Comparison of ENCODE assay signal across 16 cellular contexts in the genomic region with DNA sequence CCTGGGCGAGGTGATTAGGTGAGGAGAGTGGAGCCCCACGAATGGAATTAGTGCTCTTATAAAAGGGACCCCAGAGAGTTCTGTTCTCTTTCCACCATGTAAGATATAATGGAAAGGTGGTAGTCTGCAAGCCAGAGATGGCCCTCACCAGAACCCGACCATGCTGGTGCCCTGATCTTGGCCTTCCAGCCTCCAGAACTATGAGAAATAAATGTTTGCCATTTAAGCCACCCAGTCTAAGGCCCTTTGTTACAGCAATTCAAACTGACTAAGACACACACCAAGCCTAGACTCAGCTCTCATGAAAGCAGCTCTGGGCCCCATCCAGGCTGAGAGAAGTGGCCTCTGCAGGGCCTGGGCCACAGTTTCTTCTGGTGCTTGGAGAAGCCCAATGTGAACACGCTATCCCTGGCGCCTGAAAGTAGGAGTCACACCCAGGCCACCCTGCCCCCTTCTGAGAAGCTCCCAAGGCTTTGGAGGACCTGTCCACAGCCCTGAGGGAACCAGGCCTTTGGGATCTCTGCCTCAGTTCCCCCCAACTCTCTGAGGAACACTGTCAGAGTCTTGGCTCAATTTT. TPM values are rescaled to one million over a fixed set of nuclear protein-coding genes. Genes with fewer than 3 reads are reported as not detected.
DNase-seq lines count a peak whose midpoint lies in the region; ATAC-seq, FAIRE-seq and TF ChIP-seq lines count a peak whose summit lies in the region.
"Had no signal": no experiment of that assay in that cellular context is flagged by ENCODE, and none has a peak within 500 bp of the region (broad histone marks: within the 10 kb centered on the region; RNA-seq: fewer than 3 reads in every experiment).

No MANE protein-coding gene starts in this region.

- no peak overlapping the region for H3K27ac Mint-ChIP-seq in stimulated activated effector memory CD8-positive, alpha-beta T cell treated with anti-CD3 and anti-CD28 coated beads, Interleukin-12 subunit alpha, Interleukin-12 subunit beta, amount 100 ng/mL, for 72 hours
- H3K27ac Mint-ChIP-seq: GM23338 had no signal

- intact Hi-C loops in A673 (cut with micrococcal nuclease; ENCODE audit: unreplicated experiment) (no loop called here), HepG2 (cut with micrococcal nuclease; ENCODE audit: unreplicated experiment) (no loop called here)

- H3K4me3 Mint-ChIP-seq in stimulated activated effector memory CD8-positive, alpha-beta T cell treated with anti-CD3 and anti-CD28 coated beads, Interleukin-12 subunit alpha, Interleukin-12 subunit beta, amount 100 ng/mL, for 72 hours, result no peak overlapping the region
- H3K4me3 Mint-ChIP-seq: activated T-cell treated with anti-CD3 and anti-CD28 coated beads, Interleukin-2, amount 50 U/mL, for 4 hours; GM23338 had no signal

- no peaks in the 10 kb centered on the region for H4K20me1 ChIP-seq in HepG2 (ENCODE audit: insufficient read depth, low read length)

- H3K4me3 ChIP-seq in A673 (ENCODE audit: low read depth, low read length, poor library complexity, severe bottlenecking), result no peak overlapping the region
- H3K4me3 ChIP-seq in adipocyte (ENCODE audit: low read length), result peak overlapping the region; percentile 10
- H3K4me3 ChIP-seq in HepG2 (replicated peaks in 1 of 3; ENCODE audit: insufficient read depth in 1 of 3, low read depth in 2 of 3, low read length in 3 of 3), result peak overlapping the region in 1 of 3 experiments; percentile 34; a peak in 1 of 6 replicates
- peak overlapping the region in 1 of 3 donors; percentile 30 for H3K4me3 ChIP-seq in skeletal muscle tissue (ENCODE audit: low read length in 3 of 3)
- no peak overlapping the region for H3K4me3 ChIP-seq in HAP-1
- H3K4me3 ChIP-seq: GM23338 had no signal

- H3K9me3 ChIP-seq in A673 (ENCODE audit: low read depth, low read length, poor library complexity, severe bottlenecking) (no peaks in the 10 kb centered on the region), adipocyte (ENCODE audit: control insufficient read depth, low read length) (no peaks in the 10 kb centered on the region), HepG2 (ENCODE audit: low read length) (no peaks in the 10 kb centered on the region), skeletal muscle tissue (ENCODE audit: control insufficient read depth in 3 of 3, low read length in 3 of 3) (no peaks in the 10 kb centered on the region), HAP-1 (no peaks in the 10 kb centered on the region)

- TF ChIP-seq CTCF in A673 (conservative IDR thresholded peaks at IDR 0.05; ENCODE audit: low read depth, low read length) (no peak), HepG2 (CRISPR knock-in tag; IDR thresholded peaks at IDR 0.05) (no peak)

- H3K36me3 ChIP-seq in A673 (ENCODE audit: insufficient read depth, low read length, poor library complexity, severe bottlenecking) (no peaks in the 10 kb centered on the region), adipocyte (ENCODE audit: control insufficient read depth, insufficient read depth, low read length, severe bottlenecking) (peaks cover 72% of the 10 kb centered on the region), HepG2 (replicated peaks in 1 of 2; ENCODE audit: control insufficient read depth in 1 of 2, insufficient read depth in 2 of 2, low read length in 2 of 2) (no peaks in the 10 kb centered on the region), skeletal muscle tissue (ENCODE audit: control insufficient read depth in 3 of 3, insufficient read depth in 3 of 3, low read length in 3 of 3) (peaks cover 0 to 2% (median 0%) of the 10 kb centered on the region in 3 donors), HAP-1 (replicated peaks) (no peaks in the 10 kb centered on the region)

- no peak for FAIRE-seq in HepG2 (lab: Jason Lieb, UNC)

- no peak for DNase-seq in A673 (ENCODE audit: low spot score)
- DNase-seq in adipocyte (ENCODE audit: low read depth), result no peak
- DNase-seq in HepG2 (ENCODE audit: low spot score), result no peak
- no peak for DNase-seq in stimulated activated effector memory CD8-positive, alpha-beta T cell treated with anti-CD3 and anti-CD28 coated beads, Interleukin-12 subunit alpha, Interleukin-12 subunit beta, amount 100 ng/mL, for 72 hours (ENCODE audit: low spot score in 2 of 2)
- DNase-seq in HAP-1 (ENCODE audit: low spot score in 2 of 2), result no peak
- no peak for DNase-seq in NCI-H748 (lab: John Stamatoyannopoulos, UW; ENCODE audit: unreplicated experiment)
- DNase-seq: ACHN; activated T-cell treated with anti-CD3 and anti-CD28 coated beads, Interleukin-2, amount 50 U/mL, for 4 hours; cortex of kidney; NCI-H2081; stimulated activated CD4-positive, alpha-beta T cell treated with anti-CD3 and anti-CD28 coated beads, Interleukin-4, amount 100 ng/mL, for 24 hours; T-helper 2 cell had no signal

- POLR2A ChIA-PET in A673 (lab: Charles Lee; ENCODE audit: low non-redundant PET) (no interaction called here), HepG2 (lab: Yijun Ruan, JAX) (no interaction called here)

- TF ChIP-seq RAD21 in HepG2 (CRISPR knock-in tag; IDR thresholded peaks at IDR 0.05), result no peak

- H3K79me2 ChIP-seq in HepG2 (ENCODE audit: insufficient read depth, low read length), result no peaks in the 10 kb centered on the region

- H3K9ac ChIP-seq in adipocyte (ENCODE audit: low read length), result peak overlapping the region; percentile 71
- peak overlapping the region; percentile 20; the same call in 1 of the 2 replicates for H3K9ac ChIP-seq in HepG2 (ENCODE audit: insufficient read depth, low read depth, low read length)
- peak overlapping the region in 1 of 3 donors; percentile 70 for H3K9ac ChIP-seq in skeletal muscle tissue (ENCODE audit: low read depth in 1 of 3, low read length in 3 of 3)
- H3K9ac ChIP-seq: KMS-11 had no signal

- H3K4me1 Mint-ChIP-seq in stimulated activated effector memory CD8-positive, alpha-beta T cell treated with anti-CD3 and anti-CD28 coated beads, Interleukin-12 subunit alpha, Interleukin-12 subunit beta, amount 100 ng/mL, for 72 hours, result peaks cover 7% of the 10 kb centered on the region

- TF ChIP-seq POLR2A in HepG2 (IDR thresholded peaks at IDR 0.05; ENCODE audit: insufficient read depth in 1 of 2, low read depth in 2 of 2, low read length in 2 of 2), result no peak

- H3K4me1 ChIP-seq in A673 (ENCODE audit: insufficient read depth, low read length, poor library complexity, severe bottlenecking) (peaks cover 25% of the 10 kb centered on the region), adipocyte (ENCODE audit: control insufficient read depth, insufficient read depth, low read length) (peaks cover 61% of the 10 kb centered on the region), HepG2 (ENCODE audit: insufficient read depth, low read length) (peaks cover 74% of the 10 kb centered on the region), skeletal muscle tissue (ENCODE audit: control insufficient read depth in 3 of 3, insufficient read depth in 3 of 3, low read length in 3 of 3) (peaks cover 44 to 52% (median 50%) of the 10 kb centered on the region in 3 donors), HAP-1 (no peaks in the 10 kb centered on the region)

- H3K9me3 Mint-ChIP-seq in stimulated activated effector memory CD8-positive, alpha-beta T cell treated with anti-CD3 and anti-CD28 coated beads, Interleukin-12 subunit alpha, Interleukin-12 subunit beta, amount 100 ng/mL, for 72 hours, result no peaks in the 10 kb centered on the region
- H3K9me3 Mint-ChIP-seq: activated T-cell treated with anti-CD3 and anti-CD28 coated beads, Interleukin-2, amount 50 U/mL, for 4 hours; GM23338 had no signal

- WGBS in HepG2 (ENCODE audit: low lambda C conversion rate), result 94% methylated on average over 3 of the region's 5 CpGs

- H3K27me3 ChIP-seq in A673 (replicated peaks; ENCODE audit: insufficient read depth, low read depth, low read length, poor library complexity) (no peaks in the 10 kb centered on the region), adipocyte (replicated peaks; ENCODE audit: control insufficient read depth, insufficient read depth, low read length) (no peaks in the 10 kb centered on the region), HepG2 (ENCODE audit: control insufficient read depth in 1 of 2, insufficient read depth in 2 of 2, low read length in 2 of 2) (no peaks in the 10 kb centered on the region), skeletal muscle tissue (ENCODE audit: control insufficient read depth in 3 of 3, insufficient read depth in 3 of 3, low read length in 3 of 3) (no peaks in the 10 kb centered on the region), HAP-1 (ENCODE audit: low read depth) (no peaks in the 10 kb centered on the region)

- BruUV-seq in A673 (replicated peaks; lab: Mats Ljungman, UMichigan) (no TSS peak), HepG2 (replicated peaks; lab: Mats Ljungman, UMichigan) (no TSS peak)

- CTCF ChIA-PET in A673 (lab: Charles Lee), result no interaction called here
- CTCF ChIA-PET in HepG2 (lab: Yijun Ruan, JAX; ENCODE audit: low intra/inter-chr PET ratio, low total read pairs), result no interaction called here

- TF ChIP-seq EP300 in HepG2 (IDR thresholded peaks at IDR 0.05; ENCODE audit: low read depth in 2 of 2, low read length in 2 of 2), result no peak
- TF ChIP-seq EP300 in HepG2 (CRISPR knock-in tag; IDR thresholded peaks at IDR 0.05; ENCODE audit: borderline replicate concordance), result no peak

- no peaks in the 10 kb centered on the region for H3K36me3 Mint-ChIP-seq in stimulated activated effector memory CD8-positive, alpha-beta T cell treated with anti-CD3 and anti-CD28 coated beads, Interleukin-12 subunit alpha, Interleukin-12 subunit beta, amount 100 ng/mL, for 72 hours

- peak overlapping the region; percentile 59 for H3K4me2 ChIP-seq in HepG2 (ENCODE audit: low read depth, low read length)
- H3K4me2 ChIP-seq: GM23338, KMS-11 had no signal

- in situ Hi-C loops in HepG2 (cut with HindIII; ENCODE audit: extremely low pct_ligation_motif_present, low pct_unique_long_range_greater_than_20kb), result no loop called here
- in situ Hi-C loops in HAP-1 (cut with MboI; ENCODE audit: low sequenced_read_pairs), result no loop called here

- H3K27ac ChIP-seq in A673 (ENCODE audit: low read depth, low read length, poor library complexity, severe bottlenecking) (peak overlapping the region; percentile 27), HepG2 (ENCODE audit: extremely low read length, insufficient read depth, low read length) (peak overlapping the region; percentile 61), skeletal muscle tissue (ENCODE audit: low read depth, low read length) (peak overlapping the region; percentile 68)
- H3K27ac ChIP-seq: KMS-11 had no signal

- peak overlapping the region; percentile 43 for H2AFZ ChIP-seq in HepG2 (ENCODE audit: low read length)
- H2AFZ ChIP-seq: GM23338 had no signal

- ATAC-seq in HepG2 (no peak), GM21526 (IDR thresholded peaks at IDR 0.05; ENCODE audit: low FRiP score, unreplicated experiment) (no peak)
- ATAC-seq in stimulated activated effector memory CD8-positive, alpha-beta T cell treated with anti-CD3 and anti-CD28 coated beads, Interleukin-12 subunit alpha, Interleukin-12 subunit beta, amount 100 ng/mL, for 72 hours, result no peak
- ATAC-seq: activated T-cell treated with anti-CD3 and anti-CD28 coated beads, Interleukin-2, amount 50 U/mL, for 4 hours; GM23338 had no signal

RNA-seq across cellular contexts. Expression of a gene that starts 35.3 kb away (rescaled TPM):
- 0.11 and 0.15 TPM in 2 replicates for total RNA-seq in A673 (2021)
- total RNA-seq in HepG2 (2016; rRNA removed; fragmentation: Illumina TruSeq; extraction: Trizol), result 0.81 and 1.4 TPM in 2 replicates
- total RNA-seq in HepG2 (2016; cell fraction: cytosol; rRNA removed; fragmentation: Illumina TruSeq; extraction: Trizol; ENCODE audit: low read depth), result 0.09 and 0.10 TPM in 2 replicates
- 0.65 and 1.3 TPM in 2 replicates for total RNA-seq in HepG2 (2016; cell fraction: insoluble cytoplasmic fraction; rRNA removed; fragmentation: Illumina TruSeq; extraction: Trizol)
- 0.34 TPM in 2 replicates for total RNA-seq in HepG2 (2016; cell fraction: membrane; rRNA removed; fragmentation: Illumina TruSeq; extraction: Trizol)
- 1.4 and 1.7 TPM in 2 replicates for total RNA-seq in HepG2 (2016; cell fraction: nucleus; rRNA removed; fragmentation: Illumina TruSeq; extraction: Trizol)
- polyA plus RNA-seq in HepG2 (2011; rRNA removed), result 0.82 and 1.2 TPM in 2 replicates
- polyA plus RNA-seq in HepG2 (2011; cell fraction: cytosol; rRNA removed), result 0.48 and 0.72 TPM in 2 replicates
- polyA plus RNA-seq in HepG2 (2011; cell fraction: nucleus; rRNA removed), result 0.32 and 0.35 TPM in 2 replicates
- 0.11 and 0.16 TPM in 2 replicates for polyA plus RNA-seq in HepG2 (2012)
- 0.08 and 0.14 TPM in 2 replicates for polyA plus RNA-seq in HepG2 (2016; cell fraction: cytosol; fragmentation: Illumina TruSeq; extraction: Trizol; ENCODE audit: low read depth)
- polyA plus RNA-seq in HepG2 (2016; cell fraction: insoluble cytoplasmic fraction; fragmentation: Illumina TruSeq; extraction: Trizol; ENCODE audit: low read depth), result 0.72 and 0.82 TPM in 2 replicates
- polyA plus RNA-seq in HepG2 (2016; cell fraction: membrane; fragmentation: Illumina TruSeq; extraction: Trizol; ENCODE audit: low read depth), result 0.19 and 0.28 TPM in 2 replicates
- polyA plus RNA-seq in HepG2 (2016; cell fraction: nucleus; fragmentation: Illumina TruSeq; extraction: Trizol; ENCODE audit: insufficient read depth, low read depth), result 1.2 and 3.0 TPM in 2 replicates
- polyA minus RNA-seq in HepG2 (2011; rRNA and poly(A)+ RNA removed; ENCODE audit: low replicate concordance), result 0.04 TPM in 1 of 2 replicates, not detected in the other
- 0.69 TPM in 1 of 2 replicates, not detected in the other for polyA minus RNA-seq in HepG2 (2011; cell fraction: cytosol; rRNA and poly(A)+ RNA removed)
- 0.26 TPM in 1 of 2 replicates, not detected in the other for polyA minus RNA-seq in HepG2 (2011; cell fraction: nucleus; rRNA and poly(A)+ RNA removed)
- 49.6 TPM for total RNA-seq in skeletal muscle tissue
- polyA plus RNA-seq: GM23338 had no signal

Comparison
In these comparisons a context has a peak if more than half of its experiments do, and no peak if none do; other contexts are left out.
1. RNA of a gene that starts 35.3 kb away (total RNA-seq): 49.6 TPM in skeletal muscle tissue (single experiment); 0.09 to 1.7 TPM in HepG2 and 0.11 to 0.15 TPM in A673; every median in the first group is over 10 times any median in the second.
2. Peak in every context shown above with its lines, with median percentiles within 50 percentile points of each other: H3K27ac ChIP-seq.